In the genomic region with DNA sequence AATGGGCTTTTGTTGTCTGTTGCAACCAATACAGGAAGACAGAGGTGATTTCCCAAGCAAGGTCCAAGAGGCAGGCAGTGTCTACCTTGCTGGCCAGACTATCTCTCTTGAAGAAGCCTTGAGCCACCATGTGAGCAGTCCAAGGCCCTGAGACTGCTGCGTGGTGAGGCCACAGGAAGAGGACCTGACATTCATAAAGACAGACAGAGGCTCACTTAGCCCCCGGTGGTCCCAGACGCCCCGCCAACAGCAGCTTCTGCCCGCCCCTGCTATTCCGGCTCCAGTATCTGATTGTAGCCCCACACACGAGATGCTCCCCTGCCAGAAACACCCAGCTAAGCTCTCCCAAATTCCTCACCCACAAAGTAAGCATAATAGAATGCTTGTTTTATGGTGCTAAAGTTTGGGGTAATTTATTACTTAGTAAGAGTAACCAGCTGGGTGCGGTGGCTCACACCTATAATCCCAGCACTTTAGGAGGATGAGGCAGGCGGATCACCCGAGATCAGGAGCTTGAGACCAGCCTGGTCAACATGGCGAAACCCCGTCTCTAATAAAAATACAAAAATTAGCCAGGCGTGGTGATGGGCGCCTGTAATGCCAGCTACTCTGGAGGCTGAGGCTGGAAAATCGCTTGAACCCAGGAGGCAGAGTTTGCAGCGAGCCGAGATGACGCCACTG, we compare ENCODE assay signal across 32 cellular contexts.
"Had no signal": no experiment of that assay in that cellular context is flagged by ENCODE, and none has a peak within 500 bp of the region (broad histone marks: within the 10 kb centered on the region; RNA-seq: fewer than 3 reads in every experiment).

No MANE protein-coding gene starts in this region.

- H2AFZ ChIP-seq: neural progenitor cell had no signal

- H3K4me1 Mint-ChIP-seq: activated CD4-positive, alpha-beta T cell treated with anti-CD3 and anti-CD28 coated beads for 36 hours; activated CD8-positive, alpha-beta memory T cell treated with anti-CD3 and anti-CD28 coated beads, Interleukin-2, amount 10 ng/mL, durations not matched to agents 7 days and 5 days; central memory CD8-positive, alpha-beta T cell; memory B cell; naive thymus-derived CD4-positive, alpha-beta T cell; stimulated activated effector memory CD8-positive, alpha-beta T cell treated with anti-CD3 and anti-CD28 coated beads, Interleukin-12 subunit alpha, Interleukin-12 subunit beta, amount 100 ng/mL, for 72 hours had no signal

- H3K36me3 ChIP-seq: neural progenitor cell, thoracic aorta had no signal

- ATAC-seq: activated CD4-positive, alpha-beta T cell treated with anti-CD3 and anti-CD28 coated beads for 36 hours; activated CD8-positive, alpha-beta memory T cell treated with anti-CD3 and anti-CD28 coated beads, Interleukin-2, amount 10 ng/mL, durations not matched to agents 7 days and 5 days; activated CD8-positive, alpha-beta T cell treated with anti-CD3 and anti-CD28 coated beads, Interleukin-2, amount 10 ng/mL, durations not matched to agents 7 days and 5 days; activated naive CD4-positive, alpha-beta T cell treated with anti-CD3 and anti-CD28 coated beads, Interleukin-2, amount 50 U/mL, for 72 hours; naive thymus-derived CD4-positive, alpha-beta T cell; sciatic nerve; stimulated activated effector memory CD8-positive, alpha-beta T cell treated with anti-CD3 and anti-CD28 coated beads, Interleukin-12 subunit alpha, Interleukin-12 subunit beta, amount 100 ng/mL, for 72 hours had no signal

- H3K9ac ChIP-seq: neural progenitor cell had no signal

- H3K27me3 ChIP-seq: neural progenitor cell had no signal

- H3K4me3 Mint-ChIP-seq: activated CD4-positive, alpha-beta T cell treated with anti-CD3 and anti-CD28 coated beads for 36 hours; activated CD8-positive, alpha-beta memory T cell treated with anti-CD3 and anti-CD28 coated beads, Interleukin-2, amount 10 ng/mL, durations not matched to agents 7 days and 5 days; activated CD8-positive, alpha-beta T cell treated with anti-CD3 and anti-CD28 coated beads, Interleukin-2, amount 10 ng/mL, durations not matched to agents 7 days and 5 days; central memory CD8-positive, alpha-beta T cell; memory B cell; naive thymus-derived CD4-positive, alpha-beta T cell; neural progenitor cell; stimulated activated effector memory CD8-positive, alpha-beta T cell treated with anti-CD3 and anti-CD28 coated beads, Interleukin-12 subunit alpha, Interleukin-12 subunit beta, amount 100 ng/mL, for 72 hours; stimulated activated naive CD8-positive, alpha-beta T cell treated with anti-CD3 and anti-CD28 coated beads, Interleukin-15, Interleukin-2, amounts not matched to agents 100 ng/mL and 50 ng/mL, for 24 hours; T-helper 2 cell treated with Interferon-gamma antibody and Interleukin-4, amounts not matched to agents 5 μg/mL and 100 μg/mL, for 36 hours had no signal

- H3K9me3 ChIP-seq: thoracic aorta had no signal

- H3K36me3 Mint-ChIP-seq: activated CD8-positive, alpha-beta memory T cell treated with anti-CD3 and anti-CD28 coated beads, Interleukin-2, amount 10 ng/mL, durations not matched to agents 7 days and 5 days; activated naive CD4-positive, alpha-beta T cell treated with anti-CD3 and anti-CD28 coated beads, Interleukin-2, amount 50 U/mL, for 72 hours; memory B cell; naive thymus-derived CD4-positive, alpha-beta T cell; neural progenitor cell; stimulated activated effector memory CD8-positive, alpha-beta T cell treated with anti-CD3 and anti-CD28 coated beads, Interleukin-12 subunit alpha, Interleukin-12 subunit beta, amount 100 ng/mL, for 72 hours had no signal

- H3K27ac ChIP-seq: epithelial cell of prostate, neural progenitor cell, skin epidermis, thoracic aorta had no signal

- DNase-seq: activated CD4-positive, alpha-beta T cell treated with anti-CD3 and anti-CD28 coated beads for 36 hours; activated CD4-positive, CD25-positive, alpha-beta regulatory T cell; activated CD8-positive, alpha-beta memory T cell treated with anti-CD3 and anti-CD28 coated beads, Interleukin-2, amount 10 ng/mL, durations not matched to agents 7 days and 5 days; activated CD8-positive, alpha-beta T cell treated with anti-CD3 and anti-CD28 coated beads, Interleukin-2, amount 10 ng/mL, durations not matched to agents 7 days and 5 days; activated naive CD4-positive, alpha-beta T cell; activated T-cell treated with anti-CD3 and anti-CD28 coated beads, Interleukin-2, amount 50 U/mL, for 48 hours; dermis blood vessel endothelial cell; effector CD4-positive, alpha-beta T cell; glutamatergic neuron; islet precursor cell; left cardiac atrium; midbrain; naive thymus-derived CD4-positive, alpha-beta T cell; stimulated activated CD4-positive, alpha-beta T cell treated with anti-CD3 and anti-CD28 coated beads, Interleukin-4, amount 100 ng/mL, for 24 hours had no signal

- H3K27ac Mint-ChIP-seq: activated CD4-positive, alpha-beta T cell treated with anti-CD3 and anti-CD28 coated beads for 36 hours; activated CD8-positive, alpha-beta memory T cell treated with anti-CD3 and anti-CD28 coated beads, Interleukin-2, amount 10 ng/mL, durations not matched to agents 7 days and 5 days; activated CD8-positive, alpha-beta T cell treated with anti-CD3 and anti-CD28 coated beads, Interleukin-2, amount 10 ng/mL, durations not matched to agents 7 days and 5 days; activated naive CD4-positive, alpha-beta T cell treated with anti-CD3 and anti-CD28 coated beads, Interleukin-2, amount 50 U/mL, for 72 hours; activated T-helper 2 cell treated with anti-CD3 and anti-CD28 coated beads, Interferon-gamma antibody, Interleukin-2, Interleukin-4, amounts not matched to agents 10 μg/mL and 5 μg/mL and 100 μg/mL, durations not matched to agents 14 hours and 24 hours and 36 hours; memory B cell; naive thymus-derived CD4-positive, alpha-beta T cell; neural progenitor cell; progenitor cell of endocrine pancreas; stimulated activated effector memory CD8-positive, alpha-beta T cell treated with anti-CD3 and anti-CD28 coated beads, Interleukin-12 subunit alpha, Interleukin-12 subunit beta, amount 100 ng/mL, for 72 hours; stimulated activated naive CD8-positive, alpha-beta T cell treated with anti-CD3 and anti-CD28 coated beads, Interleukin-15, Interleukin-2, amounts not matched to agents 100 ng/mL and 50 ng/mL, for 24 hours; T-helper 2 cell treated with Interferon-gamma antibody and Interleukin-4, amounts not matched to agents 5 μg/mL and 100 μg/mL, for 36 hours had no signal

- H3K9me3 Mint-ChIP-seq: activated naive CD4-positive, alpha-beta T cell treated with anti-CD3 and anti-CD28 coated beads, Interleukin-2, amount 50 U/mL, for 72 hours; activated T-helper 2 cell treated with anti-CD3 and anti-CD28 coated beads, Interferon-gamma antibody, Interleukin-2, Interleukin-4, amounts not matched to agents 10 μg/mL and 5 μg/mL and 100 μg/mL, durations not matched to agents 14 hours and 24 hours and 36 hours; central memory CD8-positive, alpha-beta T cell; memory B cell; neural progenitor cell; stimulated activated effector memory CD8-positive, alpha-beta T cell treated with anti-CD3 and anti-CD28 coated beads, Interleukin-12 subunit alpha, Interleukin-12 subunit beta, amount 100 ng/mL, for 72 hours; stimulated activated naive CD8-positive, alpha-beta T cell treated with anti-CD3 and anti-CD28 coated beads, Interleukin-15, Interleukin-2, amounts not matched to agents 100 ng/mL and 50 ng/mL, for 24 hours; T-helper 2 cell treated with Interferon-gamma antibody and Interleukin-4, amounts not matched to agents 5 μg/mL and 100 μg/mL, for 36 hours had no signal

- H3K4me1 ChIP-seq: neural progenitor cell had no signal

- H3K27me3 Mint-ChIP-seq: stimulated activated naive CD8-positive, alpha-beta T cell treated with anti-CD3 and anti-CD28 coated beads, Interleukin-15, Interleukin-2, amounts not matched to agents 100 ng/mL and 50 ng/mL, for 24 hours had no signal

- H3K4me3 ChIP-seq: neural progenitor cell, skin epidermis, thoracic aorta had no signal

- FAIRE-seq: bronchial epithelial cell, colon, endometrium, frontal cortex, urothelium cell line had no signal

- H3K4me2 ChIP-seq: neural progenitor cell had no signal
